Comparison of ENCODE assay signal across 1 cellular context in the genomic region with DNA sequence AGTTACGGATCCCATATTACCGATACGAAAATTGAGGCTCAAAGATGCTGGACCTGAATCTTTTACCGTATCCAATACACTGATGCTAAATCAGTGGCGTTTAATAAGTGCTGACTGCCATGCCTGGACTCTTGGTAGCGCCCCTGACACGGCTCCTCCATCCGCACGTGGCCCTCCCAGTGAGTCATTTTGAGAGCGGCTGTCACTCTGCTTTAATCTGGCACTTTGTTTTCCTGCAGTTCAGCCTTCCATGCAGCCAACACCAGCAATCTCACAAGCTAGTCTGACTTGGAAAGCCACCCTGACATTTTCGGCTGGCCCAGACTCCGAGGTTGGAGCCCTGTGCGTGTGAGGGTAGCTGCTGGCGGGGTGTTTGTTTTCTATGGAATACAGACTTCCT.
TF ChIP-seq lines count a peak whose summit lies in the region.

No MANE protein-coding gene starts in this region.

TF ChIP-seq in IMR-90, 13 proteins besides CTCF, POLR2A, EP300 and RAD21 (continued from another document):
- TF ChIP-seq, protein P1, sequence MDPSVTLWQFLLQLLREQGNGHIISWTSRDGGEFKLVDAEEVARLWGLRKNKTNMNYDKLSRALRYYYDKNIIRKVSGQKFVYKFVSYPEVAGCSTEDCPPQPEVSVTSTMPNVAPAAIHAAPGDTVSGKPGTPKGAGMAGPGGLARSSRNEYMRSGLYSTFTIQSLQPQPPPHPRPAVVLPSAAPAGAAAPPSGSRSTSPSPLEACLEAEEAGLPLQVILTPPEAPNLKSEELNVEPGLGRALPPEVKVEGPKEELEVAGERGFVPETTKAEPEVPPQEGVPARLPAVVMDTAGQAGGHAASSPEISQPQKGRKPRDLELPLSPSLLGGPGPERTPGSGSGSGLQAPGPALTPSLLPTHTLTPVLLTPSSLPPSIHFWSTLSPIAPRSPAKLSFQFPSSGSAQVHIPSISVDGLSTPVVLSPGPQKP (IDR thresholded peaks at IDR 0.05; ENCODE audit: borderline replicate concordance, low read depth, low read length), result no peak
- no peak for TF ChIP-seq RFX5 (IDR thresholded peaks at IDR 0.05; ENCODE audit: low read depth, low read length)
- TF ChIP-seq SMC3 (IDR thresholded peaks at IDR 0.05; ENCODE audit: low read depth, low read length), result no peak
- no peak for TF ChIP-seq NFE2L2 (IDR thresholded peaks at IDR 0.05; ENCODE audit: low read depth, low read length)
- no peak for TF ChIP-seq CEBPB (IDR thresholded peaks at IDR 0.05; ENCODE audit: low read depth, low read length)
- peak; percentile 20; the same call in 1 of the 2 replicates for TF ChIP-seq FOS (IDR thresholded peaks at IDR 0.05; ENCODE audit: low read depth, low read length)
